12 cellular contexts compared by ENCODE assay signal in genomic region chr4:84482564-84483563, GRCh38. TPM values are rescaled to one million over a fixed set of nuclear protein-coding genes. Genes with fewer than 3 reads are reported as not detected.
DNase-seq lines count a peak whose midpoint lies in the region; ATAC-seq and TF ChIP-seq lines count a peak whose summit lies in the region.
"Had no signal": no experiment of that assay in that cellular context is flagged by ENCODE, and none has a peak within 500 bp of the region (broad histone marks: within the 10 kb centered on the region; RNA-seq: fewer than 3 reads in every experiment).

No MANE protein-coding gene starts in this region.

- DNase-seq in stimulated activated CD4-positive, alpha-beta T cell treated with anti-CD3 and anti-CD28 coated beads, Interleukin-1b, Interleukin-23, amount 100 ng/mL, for 48 hours: peak; percentile 34
- DNase-seq in stimulated activated CD4-positive, alpha-beta T cell treated with anti-CD3 and anti-CD28 coated beads, Interleukin-12 subunit alpha, Interleukin-12 subunit beta, amount 100 ng/mL, for 4 hours: no peak
- DNase-seq in endodermal cell: peak; percentile 89
- DNase-seq in lower lobe of right lung: peak; percentile 55
- DNase-seq in GM03348 (ENCODE audit: low spot score): no peak
- no peak for DNase-seq in germinal center (ENCODE audit: low spot score)
- DNase-seq: DMS 273 treated with DMSO at 0.1 percent for 48 hours, foreskin melanocyte had no signal

- TF ChIP-seq CTCF in endodermal cell (conservative IDR thresholded peaks at IDR 0.05): peak; percentile 92
- peak; percentile 45 for TF ChIP-seq CTCF in lower lobe of right lung (IDR thresholded peaks at IDR 0.05)

- H3K36me3 ChIP-seq in endodermal cell (ENCODE audit: control insufficient read depth, insufficient read depth, low read length) (no peaks in the 10 kb centered on the region), lower lobe of right lung (no peaks in the 10 kb centered on the region), urinary bladder (ENCODE audit: insufficient read depth) (no peaks in the 10 kb centered on the region)

- WGBS in endodermal cell (ENCODE audit: insufficient coverage in 1 of 2, insufficient read length in 1 of 2), 2 experiments: 89 to 94% methylated on average over 50 to 69 of the region's 69 CpGs
- 4% methylated on average over 69 of the region's 69 CpGs for WGBS in urinary bladder

- peaks cover 96% of the 10 kb centered on the region for H3K27me3 Mint-ChIP-seq in endodermal cell (ENCODE audit: insufficient read depth)

- no peak overlapping the region for H3K27ac Mint-ChIP-seq in endodermal cell

- H3K27ac ChIP-seq in endodermal cell (ENCODE audit: low read depth, low read length) (no peak overlapping the region), lower lobe of right lung (no peak overlapping the region), urinary bladder (ENCODE audit: low read depth) (no peak overlapping the region)

- H3K27me3 ChIP-seq in endodermal cell (ENCODE audit: control insufficient read depth, insufficient read depth, low read length, poor library complexity, severe bottlenecking): peaks cover 81% of the 10 kb centered on the region
- H3K27me3 ChIP-seq in lower lobe of right lung (ENCODE audit: low read depth): peaks cover 82% of the 10 kb centered on the region

- H3K4me3 ChIP-seq in endodermal cell (ENCODE audit: low read length) (no peak overlapping the region), lower lobe of right lung (peak overlapping the region; percentile 24), urinary bladder (ENCODE audit: low read depth, low read length) (peak overlapping the region; percentile 0)

- peak overlapping the region; percentile 43 for H3K4me3 Mint-ChIP-seq in endodermal cell

- H3K9me3 ChIP-seq in endodermal cell (ENCODE audit: control insufficient read depth, low read length) (no peaks in the 10 kb centered on the region), lower lobe of right lung (no peaks in the 10 kb centered on the region)

- peaks cover 2% of the 10 kb centered on the region for H3K9me3 Mint-ChIP-seq in endodermal cell

- peak; percentile 72 to 83 for ATAC-seq in lower lobe of right lung
- ATAC-seq in GM19467 (IDR thresholded peaks at IDR 0.05; ENCODE audit: unreplicated experiment): no peak

- peaks cover 3% of the 10 kb centered on the region for H3K4me1 Mint-ChIP-seq in endodermal cell

- no peak overlapping the region for H3K9ac ChIP-seq in endodermal cell (ENCODE audit: extremely low read depth, low read length, poor library complexity, severe bottlenecking)

- no peaks in the 10 kb centered on the region for H3K36me3 Mint-ChIP-seq in endodermal cell (ENCODE audit: low read depth)

- intact Hi-C loops in lower lobe of right lung (cut with DNase I): no loop called here

- H3K4me1 ChIP-seq in endodermal cell (ENCODE audit: control insufficient read depth, insufficient read depth, low read length) (no peaks in the 10 kb centered on the region), lower lobe of right lung (peaks cover 22% of the 10 kb centered on the region), urinary bladder (ENCODE audit: insufficient read depth) (no peaks in the 10 kb centered on the region)

RNA-seq across cellular contexts. Expression of gene NKX6-1, which starts 16.2 kb away (rescaled TPM):
- not detected for total RNA-seq in endodermal cell
- polyA plus RNA-seq in endodermal cell (2013, experiment 1 of 2): 3.5 TPM
- polyA plus RNA-seq in endodermal cell (2013, experiment 2 of 2): 2.6 TPM
- not detected for total RNA-seq in lower lobe of right lung
- not detected for total RNA-seq in urinary bladder
- 0.10 TPM for polyA plus RNA-seq in urinary bladder
- total RNA-seq: renal cortical epithelial cell, temporal lobe had no signal

Comparison
In these comparisons a context has a peak if more than half of its experiments do, and no peak if none do; other contexts are left out.
1. DNase-seq: peak in stimulated activated CD4-positive, alpha-beta T cell treated with anti-CD3 and anti-CD28 coated beads, Interleukin-1b, Interleukin-23, amount 100 ng/mL, for 48 hours (single experiment), endodermal cell (single experiment) and lower lobe of right lung (single experiment); none in stimulated activated CD4-positive, alpha-beta T cell treated with anti-CD3 and anti-CD28 coated beads, Interleukin-12 subunit alpha, Interleukin-12 subunit beta, amount 100 ng/mL, for 4 hours (single experiment), GM03348 (single experiment) and germinal center (single experiment).